ENCODE assay signal across 8 cellular contexts in the genomic region with DNA sequence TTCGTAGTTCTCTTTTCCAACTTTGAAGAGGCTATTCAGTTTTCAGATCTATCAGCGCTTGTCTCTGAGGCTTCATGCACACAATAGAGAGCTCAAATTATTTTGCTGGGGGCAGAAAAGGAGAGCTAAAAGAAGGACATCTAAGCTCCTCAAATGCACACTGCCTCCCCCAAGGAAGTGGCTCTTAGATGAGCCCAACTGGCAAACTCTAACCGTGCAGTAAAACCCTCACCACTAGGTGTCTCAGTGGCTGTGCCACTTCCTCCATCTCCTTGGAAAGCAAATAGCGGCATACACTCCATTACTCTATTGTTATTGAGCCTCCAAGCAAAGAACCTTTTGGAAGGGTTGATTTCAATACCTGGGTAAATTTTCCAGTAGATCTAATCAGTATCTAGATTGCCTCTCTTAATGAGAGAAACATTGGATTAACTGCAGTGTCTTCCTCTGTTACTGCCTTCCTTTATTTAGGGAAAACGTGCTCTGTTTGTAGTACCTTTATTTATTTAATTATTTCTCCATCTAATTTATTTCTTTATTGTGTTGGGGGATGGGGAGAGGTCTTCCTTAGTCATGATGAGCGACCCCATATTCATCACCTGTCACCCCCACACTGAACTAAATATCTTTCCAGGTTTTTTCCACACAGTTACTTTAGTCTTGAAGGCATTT. TPM values are rescaled to one million over a fixed set of nuclear protein-coding genes. Genes with fewer than 3 reads are reported as not detected.
DNase-seq lines count a peak whose midpoint lies in the region; ATAC-seq, FAIRE-seq and TF ChIP-seq lines count a peak whose summit lies in the region.

No MANE protein-coding gene starts in this region.

- H3K27ac ChIP-seq in VCaP, result no peak overlapping the region

- FAIRE-seq in G401.6 (lab: Jason Lieb, UNC) (peak; percentile 96), bronchial epithelial cell (lab: Jason Lieb, UNC) (no peak)

- peak; percentile 76 for ATAC-seq in HG03064 (IDR thresholded peaks at IDR 0.05; ENCODE audit: low read depth, unreplicated experiment)
- ATAC-seq in HG02884 (IDR thresholded peaks at IDR 0.05; ENCODE audit: unreplicated experiment), result no peak

- H3K27me3 ChIP-seq in bronchial epithelial cell (ENCODE audit: control insufficient read depth, insufficient read depth, low read length), result no peaks in the 10 kb centered on the region

- H3K4me3 ChIP-seq in bronchial epithelial cell (ENCODE audit: low read depth, low read length), result no peak overlapping the region

- H3K36me3 ChIP-seq in bronchial epithelial cell (ENCODE audit: control insufficient read depth, insufficient read depth, low read length), result no peaks in the 10 kb centered on the region

- TF ChIP-seq CTCF in VCaP (conservative IDR thresholded peaks at IDR 0.05) (peak; percentile 90), bronchial epithelial cell (IDR thresholded peaks at IDR 0.05; ENCODE audit: insufficient read depth, low read length, severe bottlenecking) (peak; percentile 90)

- DNase-seq in NCI-H2171 treated with DMSO at 0.1 percent for 48 hours (lab: John Stamatoyannopoulos, UW), result peak; percentile 84
- peak; percentile 80 for DNase-seq in bronchial epithelial cell (ENCODE audit: low read depth)
- DNase-seq in iris pigment epithelial cell (ENCODE audit: low read depth), result peak; percentile 85
- peak; percentile 75 for DNase-seq in stimulated activated CD4-positive, alpha-beta T cell treated with anti-CD3 and anti-CD28 coated beads, Interleukin-15, amount 100 ng/mL, for 24 hours

RNA-seq across cellular contexts. Expression of a gene that starts 9.2 kb away (rescaled TPM):
- total RNA-seq in bronchial epithelial cell, result 147 and 275 TPM in 2 replicates
